ENCODE assay signal across 30 cellular contexts in the genomic region with DNA sequence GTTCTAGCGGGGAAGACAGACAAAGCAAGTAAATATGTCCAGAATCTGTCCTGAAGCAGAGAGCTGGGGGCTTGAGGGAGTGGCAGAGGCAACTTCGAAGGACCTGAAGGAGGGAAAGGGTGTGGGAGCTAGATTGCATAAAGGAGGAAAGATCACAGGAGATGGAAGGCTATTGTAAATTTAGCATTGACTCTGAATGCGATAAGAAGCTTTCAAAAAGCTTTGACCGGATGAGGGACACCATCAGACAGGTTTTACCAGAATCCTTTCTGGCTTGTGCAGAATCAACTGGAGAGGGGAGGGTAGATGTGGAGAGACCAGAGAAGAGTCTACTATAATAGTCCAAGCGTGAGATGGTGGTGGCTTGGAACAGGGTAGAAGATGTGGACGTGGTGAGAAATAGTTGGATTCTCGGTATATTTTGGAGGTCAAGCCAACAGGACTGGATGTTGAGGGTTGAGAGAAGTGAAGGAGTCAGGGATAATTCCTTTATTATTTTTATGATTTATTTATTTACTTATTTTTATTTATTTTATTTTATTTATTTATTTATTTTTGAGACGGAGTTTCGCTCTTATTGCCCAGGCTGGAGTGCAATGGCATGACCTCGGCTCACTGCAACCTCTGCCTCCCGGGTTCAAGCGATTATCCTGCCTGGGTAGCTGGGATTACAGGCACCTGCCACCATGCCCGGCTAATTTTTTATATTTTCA. TPM values are rescaled to one million over a fixed set of nuclear protein-coding genes. Genes with fewer than 3 reads are reported as not detected.
DNase-seq lines count a peak whose midpoint lies in the region; ATAC-seq, FAIRE-seq and TF ChIP-seq lines count a peak whose summit lies in the region.
"Had no signal": no experiment of that assay in that cellular context is flagged by ENCODE, and none has a peak within 500 bp of the region (broad histone marks: within the 10 kb centered on the region; RNA-seq: fewer than 3 reads in every experiment).

No MANE protein-coding gene starts in this region.

- peaks cover 12% of the 10 kb centered on the region for H3K27me3 Mint-ChIP-seq in neural progenitor cell (ENCODE audit: insufficient read depth, low read depth)

- no peaks in the 10 kb centered on the region for H3K9me3 ChIP-seq in HepG2 (ENCODE audit: low read length)
- no peaks in the 10 kb centered on the region for H3K9me3 ChIP-seq in right lobe of liver
- no peaks in the 10 kb centered on the region for H3K9me3 ChIP-seq in K562 (replicated peaks; ENCODE audit: control insufficient read depth, insufficient read depth, low read depth, low read length)
- no peaks in the 10 kb centered on the region for H3K9me3 ChIP-seq in neural progenitor cell (ENCODE audit: low read depth)
- no peaks in the 10 kb centered on the region for H3K9me3 ChIP-seq in upper lobe of right lung
- H3K9me3 ChIP-seq in left ventricle myocardium inferior (replicated peaks) = no peaks in the 10 kb centered on the region
- no peaks in the 10 kb centered on the region for H3K9me3 ChIP-seq in A673 (ENCODE audit: low read depth, low read length, poor library complexity, severe bottlenecking)
- H3K9me3 ChIP-seq: mucosa of descending colon, sigmoid colon had no signal

- intact Hi-C loops in HepG2 (cut with micrococcal nuclease; ENCODE audit: unreplicated experiment) = no loop called here
- intact Hi-C loops in right lobe of liver (cut with DNase I) = no loop called here
- intact Hi-C loops in K562 (cut with micrococcal nuclease) = loop anchor here (5.0 kb wide), 1 partner anchor 49 kb away; no protein-coding TSS in a partner anchor
- intact Hi-C loops in upper lobe of right lung (cut with DNase I) = no loop called here
- intact Hi-C loops in left ventricle myocardium inferior (cut with micrococcal nuclease) = no loop called here
- intact Hi-C loops in A673 (cut with micrococcal nuclease; ENCODE audit: unreplicated experiment) = no loop called here

- POLR2A ChIA-PET in HepG2 (lab: Yijun Ruan, JAX) = interaction anchor here (1.3 to 2.1 kb wide), 2 partner anchors 18 to 33 kb away, joined by 3 to 16 read pairs; no protein-coding TSS in a partner anchor
- POLR2A ChIA-PET in K562 (lab: Yijun Ruan, JAX) = interaction anchor here (0.9 to 1.0 kb wide), 3 partner anchors 15 to 43 kb away, joined by 3 to 4 read pairs (median 3); no protein-coding TSS in a partner anchor
- POLR2A ChIA-PET in A673 (lab: Charles Lee; ENCODE audit: low non-redundant PET) = no interaction called here

- DNase-seq in HepG2 (ENCODE audit: low spot score) (no peak), right lobe of liver (no peak), K562 (ENCODE audit: extremely low read depth in 1 of 4, low spot score in 3 of 4) (peak in 2 of 4 experiments; percentile 30 to 54), neural progenitor cell (ENCODE audit: low spot score) (no peak), upper lobe of right lung (no peak), COLO829 (ENCODE audit: low spot score) (no peak), left ventricle myocardium inferior (no peak), A673 (ENCODE audit: low spot score) (no peak)
- DNase-seq: activated CD4-positive, alpha-beta T cell treated with anti-CD3 and anti-CD28 coated beads, Interleukin-2, amount 10 ng/mL, durations not matched to agents 7 days and 5 days; activated CD8-positive, alpha-beta memory T cell treated with anti-CD3 and anti-CD28 coated beads, Interleukin-2, amount 10 ng/mL, durations not matched to agents 7 days and 5 days; activated naive CD4-positive, alpha-beta T cell treated with Interleukin-2 at 50 U/mL for 16 hours; activated T-cell treated with anti-CD3 and anti-CD28 coated beads, Interleukin-2, amount 50 U/mL, for 48 hours; amniotic stem cell; CD8-positive, alpha-beta memory T cell; DND-41; glutamatergic neuron; Karpas-422; mucosa of descending colon; NCI-H1436; NCI-H446; NCI-H82; nephron progenitor cell; sigmoid colon; stimulated activated naive CD8-positive, alpha-beta T cell treated with anti-CD3 and anti-CD28 coated beads, Interleukin-15, Interleukin-2, amounts not matched to agents 100 U/mL and 50 U/mL, for 24 hours had no signal

- no peak for TF ChIP-seq RAD21 in HepG2 (CRISPR knock-in tag; IDR thresholded peaks at IDR 0.05)
- no peak for TF ChIP-seq RAD21 in K562 (CRISPR knock-in tag; conservative IDR thresholded peaks at IDR 0.05 in 1 of 2, IDR thresholded peaks at IDR 0.05 in 1 of 2)

- H3K4me1 ChIP-seq in HepG2 (ENCODE audit: insufficient read depth, low read length) (peaks cover 52% of the 10 kb centered on the region), right lobe of liver (peaks cover 0 to 10% (median 4%) of the 10 kb centered on the region in 4 donors), K562 (replicated peaks in 1 of 2; ENCODE audit: control insufficient read depth in 2 of 2, insufficient read depth in 2 of 2, low read length in 2 of 2) (peaks cover 22% of the 10 kb centered on the region in 2 experiments), neural progenitor cell (no peaks in the 10 kb centered on the region), upper lobe of right lung (peaks cover 2% of the 10 kb centered on the region), left ventricle myocardium inferior (peaks cover 9% of the 10 kb centered on the region), A673 (ENCODE audit: insufficient read depth, low read length, poor library complexity, severe bottlenecking) (peaks cover 5% of the 10 kb centered on the region)
- H3K4me1 ChIP-seq: sigmoid colon had no signal

- H3K4me1 Mint-ChIP-seq in neural progenitor cell = peaks cover 4% of the 10 kb centered on the region
- H3K4me1 Mint-ChIP-seq: activated CD4-positive, alpha-beta T cell treated with anti-CD3 and anti-CD28 coated beads, Interleukin-2, amount 10 ng/mL, durations not matched to agents 7 days and 5 days; activated CD8-positive, alpha-beta memory T cell treated with anti-CD3 and anti-CD28 coated beads, Interleukin-2, amount 10 ng/mL, durations not matched to agents 7 days and 5 days; CD8-positive, alpha-beta memory T cell had no signal

- H3F3A ChIP-seq in neural progenitor cell (ENCODE audit: low read depth) = no peaks in the 10 kb centered on the region

- H3K9ac ChIP-seq in HepG2 (ENCODE audit: insufficient read depth, low read depth, low read length) = no peak overlapping the region
- H3K9ac ChIP-seq in K562 (ENCODE audit: insufficient read depth in 1 of 2, low read depth in 2 of 2, low read length in 2 of 2) = peak overlapping the region; percentile 20 to 30; a peak in 3 of 4 replicates
- no peak overlapping the region for H3K9ac ChIP-seq in neural progenitor cell

- H4K20me1 ChIP-seq in HepG2 (ENCODE audit: insufficient read depth, low read length) (no peaks in the 10 kb centered on the region), K562 (replicated peaks; ENCODE audit: control insufficient read depth, insufficient read depth, low read length) (no peaks in the 10 kb centered on the region), neural progenitor cell (ENCODE audit: low read depth) (no peaks in the 10 kb centered on the region)

- H3K36me3 Mint-ChIP-seq in neural progenitor cell = no peaks in the 10 kb centered on the region
- H3K36me3 Mint-ChIP-seq: activated CD8-positive, alpha-beta memory T cell treated with anti-CD3 and anti-CD28 coated beads, Interleukin-2, amount 10 ng/mL, durations not matched to agents 7 days and 5 days had no signal

- H3K9me3 Mint-ChIP-seq in neural progenitor cell = no peaks in the 10 kb centered on the region
- H3K9me3 Mint-ChIP-seq: activated CD4-positive, alpha-beta T cell treated with anti-CD3 and anti-CD28 coated beads, Interleukin-2, amount 10 ng/mL, durations not matched to agents 7 days and 5 days; CD8-positive, alpha-beta memory T cell; T-helper 2 cell treated with Interferon-gamma antibody and Interleukin-4, amounts not matched to agents 5 μg/mL and 100 μg/mL, for 36 hours had no signal

- no peak for TF ChIP-seq CTCF in HepG2 (CRISPR knock-in tag; IDR thresholded peaks at IDR 0.05)
- no peak for TF ChIP-seq CTCF in right lobe of liver (IDR thresholded peaks at IDR 0.05)
- TF ChIP-seq CTCF in K562 (IDR thresholded peaks at IDR 0.05 in 2 of 3, conservative IDR thresholded peaks at IDR 0.05 in 1 of 3; ENCODE audit: insufficient read depth in 2 of 3, low read depth in 1 of 3, low read length in 3 of 3) = no peak
- no peak for TF ChIP-seq CTCF in neural progenitor cell (IDR thresholded peaks at IDR 0.05)
- no peak for TF ChIP-seq CTCF in upper lobe of right lung (IDR thresholded peaks at IDR 0.05)
- TF ChIP-seq CTCF in left ventricle myocardium inferior (IDR thresholded peaks at IDR 0.05; ENCODE audit: borderline replicate concordance) = no peak
- no peak for TF ChIP-seq CTCF in A673 (conservative IDR thresholded peaks at IDR 0.05; ENCODE audit: low read depth, low read length)

- in situ Hi-C loops in HepG2 (cut with HindIII; ENCODE audit: extremely low pct_ligation_motif_present, low pct_unique_long_range_greater_than_20kb) = no loop called here
- in situ Hi-C loops in K562 (cut with MboI) = no loop called here

- no peak for TF ChIP-seq EP300 in HepG2 (IDR thresholded peaks at IDR 0.05; ENCODE audit: low read depth in 2 of 2, low read length in 2 of 2)
- TF ChIP-seq EP300 in HepG2 (CRISPR knock-in tag; IDR thresholded peaks at IDR 0.05; ENCODE audit: borderline replicate concordance) = no peak
- TF ChIP-seq EP300 in K562 (IDR thresholded peaks at IDR 0.05; ENCODE audit: low read length) = no peak

- H3K36me3 ChIP-seq in HepG2 (replicated peaks in 1 of 2; ENCODE audit: control insufficient read depth in 1 of 2, insufficient read depth in 2 of 2, low read length in 2 of 2) (no peaks in the 10 kb centered on the region), right lobe of liver (no peaks in the 10 kb centered on the region), K562 (ENCODE audit: control insufficient read depth, insufficient read depth, low read length) (no peaks in the 10 kb centered on the region), neural progenitor cell (no peaks in the 10 kb centered on the region), upper lobe of right lung (no peaks in the 10 kb centered on the region), left ventricle myocardium inferior (no peaks in the 10 kb centered on the region), A673 (ENCODE audit: insufficient read depth, low read length, poor library complexity, severe bottlenecking) (no peaks in the 10 kb centered on the region)
- H3K36me3 ChIP-seq: sigmoid colon had no signal

- H3K4me3 ChIP-seq in HepG2 (replicated peaks in 1 of 3; ENCODE audit: insufficient read depth in 1 of 3, low read depth in 2 of 3, low read length in 3 of 3) = peak overlapping the region in 1 of 3 experiments; percentile 47; a peak in 1 of 6 replicates
- H3K4me3 ChIP-seq in right lobe of liver = no peak overlapping the region
- no peak overlapping the region for H3K4me3 ChIP-seq in K562
- H3K4me3 ChIP-seq in neural progenitor cell = no peak overlapping the region
- no peak overlapping the region for H3K4me3 ChIP-seq in upper lobe of right lung
- no peak overlapping the region for H3K4me3 ChIP-seq in left ventricle myocardium inferior
- no peak overlapping the region for H3K4me3 ChIP-seq in A673 (ENCODE audit: low read depth, low read length, poor library complexity, severe bottlenecking)
- H3K4me3 ChIP-seq: mucosa of descending colon, sigmoid colon had no signal

- no peaks in the 10 kb centered on the region for H3K9me1 ChIP-seq in K562 (ENCODE audit: control insufficient read depth, insufficient read depth, low read length)

- BruUV-seq in HepG2 (replicated peaks; lab: Mats Ljungman, UMichigan) (no TSS peak), K562 (replicated peaks; lab: Mats Ljungman, UMichigan) (no TSS peak), A673 (replicated peaks; lab: Mats Ljungman, UMichigan) (no TSS peak)

- H3K4me3 Mint-ChIP-seq in neural progenitor cell = no peak overlapping the region
- H3K4me3 Mint-ChIP-seq: activated CD4-positive, alpha-beta T cell treated with anti-CD3 and anti-CD28 coated beads, Interleukin-2, amount 10 ng/mL, durations not matched to agents 7 days and 5 days; activated CD8-positive, alpha-beta memory T cell treated with anti-CD3 and anti-CD28 coated beads, Interleukin-2, amount 10 ng/mL, durations not matched to agents 7 days and 5 days; CD8-positive, alpha-beta memory T cell; nephron progenitor cell; T-helper 2 cell treated with Interferon-gamma antibody and Interleukin-4, amounts not matched to agents 5 μg/mL and 100 μg/mL, for 36 hours had no signal

- peak overlapping the region; percentile 75 for H3K4me2 ChIP-seq in HepG2 (ENCODE audit: low read depth, low read length)
- H3K4me2 ChIP-seq in K562 (ENCODE audit: insufficient read depth, low read length) = peak overlapping the region; percentile 50
- no peak overlapping the region for H3K4me2 ChIP-seq in neural progenitor cell

- WGBS in HepG2 (ENCODE audit: low lambda C conversion rate) = 60% methylated on average over 13 of the region's 13 CpGs
- 87% methylated on average over 12 of the region's 13 CpGs for WGBS in right lobe of liver (ENCODE audit: insufficient coverage, low coverage, low lambda C conversion rate, missing lambda C conversion rate)
- WGBS in K562 (ENCODE audit: insufficient coverage, low coverage, missing lambda C conversion rate) = 54% methylated on average over 13 of the region's 13 CpGs

- CTCF ChIA-PET in HepG2 (lab: Yijun Ruan, JAX; ENCODE audit: low intra/inter-chr PET ratio, low total read pairs) (interaction anchor here (0.7 kb wide), 1 partner anchor 76 kb away, joined by 3 read pairs; no protein-coding TSS in a partner anchor), K562 (lab: Yijun Ruan, JAX; ENCODE audit: low intra/inter-chr PET ratio) (no interaction called here), A673 (lab: Charles Lee) (interaction anchor here (0.8 kb wide), 1 partner anchor 85 kb away, joined by 3 read pairs; no protein-coding TSS in a partner anchor)

- peak; percentile 14; the same call in 2 of the 3 replicates for ATAC-seq in HepG2
- no peak for ATAC-seq in right lobe of liver
- peak; percentile 60 for ATAC-seq in K562
- ATAC-seq in upper lobe of right lung = peak; percentile 6
- ATAC-seq: activated CD8-positive, alpha-beta memory T cell treated with anti-CD3 and anti-CD28 coated beads, Interleukin-2, amount 10 ng/mL, durations not matched to agents 7 days and 5 days; HCT116; mucosa of descending colon; stimulated activated naive CD8-positive, alpha-beta T cell treated with anti-CD3 and anti-CD28 coated beads, Interleukin-15, Interleukin-2, amounts not matched to agents 100 U/mL and 50 U/mL, for 24 hours had no signal

- H3K27ac Mint-ChIP-seq in neural progenitor cell = peak overlapping the region; percentile 12
- H3K27ac Mint-ChIP-seq: activated CD4-positive, alpha-beta T cell treated with anti-CD3 and anti-CD28 coated beads, Interleukin-2, amount 10 ng/mL, durations not matched to agents 7 days and 5 days; activated CD8-positive, alpha-beta memory T cell treated with anti-CD3 and anti-CD28 coated beads, Interleukin-2, amount 10 ng/mL, durations not matched to agents 7 days and 5 days; progenitor cell of endocrine pancreas; T-helper 2 cell treated with Interferon-gamma antibody and Interleukin-4, amounts not matched to agents 5 μg/mL and 100 μg/mL, for 36 hours had no signal

- no peaks in the 10 kb centered on the region for H3K79me2 ChIP-seq in HepG2 (ENCODE audit: insufficient read depth, low read length)
- H3K79me2 ChIP-seq in K562 (ENCODE audit: control insufficient read depth, insufficient read depth, low read length) = no peaks in the 10 kb centered on the region
- no peaks in the 10 kb centered on the region for H3K79me2 ChIP-seq in neural progenitor cell (ENCODE audit: low read depth)

- H3K27ac ChIP-seq in HepG2 (ENCODE audit: extremely low read length, insufficient read depth, low read length) (no peak overlapping the region), right lobe of liver (peak overlapping the region in 1 of 3 donors; percentile 47), K562 (ENCODE audit: extremely low read depth, low read depth, low read length) (peak overlapping the region; percentile 48; the same call in 2 of the 3 replicates), neural progenitor cell (no peak overlapping the region), upper lobe of right lung (peak overlapping the region; percentile 6), left ventricle myocardium inferior (replicated peaks) (no peak overlapping the region), A673 (ENCODE audit: low read depth, low read length, poor library complexity, severe bottlenecking) (no peak overlapping the region)
- H3K27ac ChIP-seq: sigmoid colon had no signal

- H2AFZ ChIP-seq in HepG2 (ENCODE audit: low read length) = peak overlapping the region; percentile 47
- H2AFZ ChIP-seq in K562 (ENCODE audit: low read depth, low read length) = peak overlapping the region; percentile 85
- H2AFZ ChIP-seq in neural progenitor cell (replicated peaks) = no peak overlapping the region

- no peak for TF ChIP-seq POLR2A in HepG2 (IDR thresholded peaks at IDR 0.05; ENCODE audit: insufficient read depth in 1 of 2, low read depth in 2 of 2, low read length in 2 of 2)
- no peak for TF ChIP-seq POLR2A in right lobe of liver (IDR thresholded peaks at IDR 0.05)
- TF ChIP-seq POLR2A in K562 (conservative IDR thresholded peaks at IDR 0.05) = no peak

- H3K27me3 ChIP-seq in HepG2 (ENCODE audit: control insufficient read depth in 1 of 2, insufficient read depth in 2 of 2, low read length in 2 of 2) (peaks cover 0 to 2% of the 10 kb centered on the region in 2 experiments; a peak in 1 of 5 replicates), right lobe of liver (no peaks in the 10 kb centered on the region), K562 (ENCODE audit: control insufficient read depth in 2 of 2, insufficient read depth in 2 of 2, low read length in 2 of 2) (no peaks in the 10 kb centered on the region), neural progenitor cell (no peaks in the 10 kb centered on the region), upper lobe of right lung (peaks cover 7% of the 10 kb centered on the region), left ventricle myocardium inferior (ENCODE audit: low read depth) (peaks cover 4% of the 10 kb centered on the region), A673 (replicated peaks; ENCODE audit: insufficient read depth, low read depth, low read length, poor library complexity) (no peaks in the 10 kb centered on the region)
- H3K27me3 ChIP-seq: sigmoid colon had no signal

- FAIRE-seq in HepG2 (lab: Jason Lieb, UNC) = no peak
- peak; percentile 42 for FAIRE-seq in K562 (lab: Jason Lieb, UNC)
- FAIRE-seq: endothelial cell of umbilical vein, keratinocyte had no signal

RNA-seq across cellular contexts. Expression of a gene that starts 19.9 kb away (rescaled TPM):
- not detected in 2 replicates for total RNA-seq in HepG2 (2016; rRNA removed; fragmentation: Illumina TruSeq; extraction: Trizol)
- total RNA-seq in HepG2 (2016; cell fraction: cytosol; rRNA removed; fragmentation: Illumina TruSeq; extraction: Trizol; ENCODE audit: low read depth) = not detected in 2 replicates
- not detected in 2 replicates for total RNA-seq in HepG2 (2016; cell fraction: insoluble cytoplasmic fraction; rRNA removed; fragmentation: Illumina TruSeq; extraction: Trizol)
- not detected in 2 replicates for total RNA-seq in HepG2 (2016; cell fraction: membrane; rRNA removed; fragmentation: Illumina TruSeq; extraction: Trizol)
- not detected in 2 replicates for total RNA-seq in HepG2 (2016; cell fraction: nucleus; rRNA removed; fragmentation: Illumina TruSeq; extraction: Trizol)
- 0.18 and 0.26 TPM in 2 replicates for polyA plus RNA-seq in HepG2 (2011; rRNA removed)
- 0.05 TPM in 2 replicates for polyA plus RNA-seq in HepG2 (2011; cell fraction: cytosol; rRNA removed)
- polyA plus RNA-seq in HepG2 (2011; cell fraction: nucleus; rRNA removed) = 1.9 and 2.1 TPM in 2 replicates
- 0.11 and 0.36 TPM in 2 replicates for polyA plus RNA-seq in HepG2 (2012)
- not detected in 2 replicates for polyA plus RNA-seq in HepG2 (2016; cell fraction: cytosol; fragmentation: Illumina TruSeq; extraction: Trizol; ENCODE audit: low read depth)
- not detected in 2 replicates for polyA plus RNA-seq in HepG2 (2016; cell fraction: insoluble cytoplasmic fraction; fragmentation: Illumina TruSeq; extraction: Trizol; ENCODE audit: low read depth)
- polyA plus RNA-seq in HepG2 (2016; cell fraction: membrane; fragmentation: Illumina TruSeq; extraction: Trizol; ENCODE audit: low read depth) = not detected in 2 replicates
- 0.13 TPM in 1 of 2 replicates, not detected in the other for polyA plus RNA-seq in HepG2 (2016; cell fraction: nucleus; fragmentation: Illumina TruSeq; extraction: Trizol; ENCODE audit: insufficient read depth, low read depth)
- 0.42 TPM in 1 of 2 replicates, not detected in the other for polyA minus RNA-seq in HepG2 (2011; rRNA and poly(A)+ RNA removed; ENCODE audit: low replicate concordance)
- polyA minus RNA-seq in HepG2 (2011; cell fraction: cytosol; rRNA and poly(A)+ RNA removed) = not detected in 2 replicates
- polyA minus RNA-seq in HepG2 (2011; cell fraction: nucleus; rRNA and poly(A)+ RNA removed) = 0.37 and 0.52 TPM in 2 replicates
- total RNA-seq in right lobe of liver = 10 to 100 TPM in 2 of 6 experiments, 1 to 10 TPM in 4; 4.8 to 13.8 (median 8.9) TPM
- 220 and 451 TPM in 2 replicates for total RNA-seq in K562 (2011; cell fraction: chromatin; rRNA removed; ENCODE audit: low replicate concordance)
- total RNA-seq in K562 (2011; cell fraction: nucleolus; rRNA removed) = 258 and 278 TPM in 2 replicates
- total RNA-seq in K562 (2011; cell fraction: nucleoplasm; rRNA removed) = 187 and 217 TPM in 2 replicates
- total RNA-seq in K562 (2014; rRNA removed) = 22.3 and 28.3 TPM in 2 replicates
- 9.2 and 15.5 TPM in 2 replicates for total RNA-seq in K562 (2014; rRNA removed; fragmentation: Illumina TruSeq; extraction: Trizol)
- 12.8 and 13.3 TPM in 2 replicates for total RNA-seq in K562 (2015; rRNA removed; fragmentation: Illumina TruSeq; extraction: Trizol)
- 43.3 and 46.1 TPM in 2 replicates for total RNA-seq in K562 (2021)
- polyA plus RNA-seq in K562 (2011; rRNA removed) = 48.8 and 65.1 TPM in 2 replicates
- polyA plus RNA-seq in K562 (2011; cell fraction: cytosol; rRNA removed) = 23.4 and 24.4 TPM in 2 replicates
- polyA plus RNA-seq in K562 (2011; cell fraction: nucleus; rRNA removed) = 468 and 642 TPM in 2 replicates
- polyA plus RNA-seq in K562 (2012) = 23.3 and 29.2 TPM in 2 replicates
- 21.4 and 23.4 TPM in 2 replicates for polyA plus RNA-seq in K562 (2014; fragmentation: Illumina TruSeq; extraction: Trizol)
- polyA plus RNA-seq in K562 (2014; fragmentation: Nextera tagmentation; extraction: Ambion mirVana) = 1 to 10 TPM; 3.3 to 3.8 TPM
- 62.7 and 66.4 TPM in 2 replicates for polyA plus RNA-seq in K562 (2014; rRNA removed)
- 12.5 and 15.4 TPM in 2 replicates for polyA minus RNA-seq in K562 (2011; rRNA and poly(A)+ RNA removed)
- 15.8 and 20.2 TPM in 2 replicates for polyA minus RNA-seq in K562 (2011; cell fraction: cytosol; rRNA and poly(A)+ RNA removed)
- 65.3 and 73.8 TPM in 2 replicates for polyA minus RNA-seq in K562 (2011; cell fraction: nucleus; rRNA and poly(A)+ RNA removed)
- 1.2 and 3.7 TPM in 2 replicates for total RNA-seq in neural progenitor cell (ENCODE audit: low replicate concordance)
- 6.8 TPM for total RNA-seq in upper lobe of right lung
- total RNA-seq in left ventricle myocardium inferior = 6.5 TPM
- 19.1 and 21.6 TPM in 2 replicates for total RNA-seq in A673 (2021)
- total RNA-seq: A172; activated CD4-positive, alpha-beta T cell treated with anti-CD3 and anti-CD28 coated beads, Interleukin-2, amount 10 ng/mL, durations not matched to agents 7 days and 5 days; activated CD8-positive, alpha-beta memory T cell treated with anti-CD3 and anti-CD28 coated beads, Interleukin-2, amount 10 ng/mL, durations not matched to agents 7 days and 5 days; CD8-positive, alpha-beta memory T cell; endothelial cell of umbilical vein had no signal
- polyA plus RNA-seq: endothelial cell of umbilical vein had no signal

RNA-seq across cellular contexts. Expression of a gene that starts 20.1 kb away (rescaled TPM):
- 22.2 and 26.6 TPM in 2 replicates for total RNA-seq in HepG2 (2016; rRNA removed; fragmentation: Illumina TruSeq; extraction: Trizol)
- 1.9 TPM in 2 replicates for total RNA-seq in HepG2 (2016; cell fraction: cytosol; rRNA removed; fragmentation: Illumina TruSeq; extraction: Trizol; ENCODE audit: low read depth)
- 21.4 and 26.1 TPM in 2 replicates for total RNA-seq in HepG2 (2016; cell fraction: insoluble cytoplasmic fraction; rRNA removed; fragmentation: Illumina TruSeq; extraction: Trizol)
- total RNA-seq in HepG2 (2016; cell fraction: membrane; rRNA removed; fragmentation: Illumina TruSeq; extraction: Trizol) = 10.5 and 11.8 TPM in 2 replicates
- total RNA-seq in HepG2 (2016; cell fraction: nucleus; rRNA removed; fragmentation: Illumina TruSeq; extraction: Trizol) = 12.5 and 14.9 TPM in 2 replicates
- 6.0 and 6.9 TPM in 2 replicates for polyA plus RNA-seq in HepG2 (2011; rRNA removed)
- polyA plus RNA-seq in HepG2 (2011; cell fraction: cytosol; rRNA removed) = 2.8 and 4.1 TPM in 2 replicates
- 2.6 and 3.1 TPM in 2 replicates for polyA plus RNA-seq in HepG2 (2011; cell fraction: nucleus; rRNA removed)
- polyA plus RNA-seq in HepG2 (2012) = 4.6 and 4.9 TPM in 2 replicates
- 0.35 and 0.57 TPM in 2 replicates for polyA plus RNA-seq in HepG2 (2016; cell fraction: cytosol; fragmentation: Illumina TruSeq; extraction: Trizol; ENCODE audit: low read depth)
- polyA plus RNA-seq in HepG2 (2016; cell fraction: insoluble cytoplasmic fraction; fragmentation: Illumina TruSeq; extraction: Trizol; ENCODE audit: low read depth) = 8.8 and 9.1 TPM in 2 replicates
- 2.6 and 2.7 TPM in 2 replicates for polyA plus RNA-seq in HepG2 (2016; cell fraction: membrane; fragmentation: Illumina TruSeq; extraction: Trizol; ENCODE audit: low read depth)
- polyA plus RNA-seq in HepG2 (2016; cell fraction: nucleus; fragmentation: Illumina TruSeq; extraction: Trizol; ENCODE audit: insufficient read depth, low read depth) = 13.0 and 13.3 TPM in 2 replicates
- 3.1 and 8.3 TPM in 2 replicates for polyA minus RNA-seq in HepG2 (2011; rRNA and poly(A)+ RNA removed; ENCODE audit: low replicate concordance)
- 22.0 and 24.4 TPM in 2 replicates for polyA minus RNA-seq in HepG2 (2011; cell fraction: cytosol; rRNA and poly(A)+ RNA removed)
- 10.6 and 14.4 TPM in 2 replicates for polyA minus RNA-seq in HepG2 (2011; cell fraction: nucleus; rRNA and poly(A)+ RNA removed)
- total RNA-seq in right lobe of liver = 10 to 100 TPM in 2 of 6 experiments, 1 to 10 TPM in 4; 6.6 to 11.1 (median 8.5) TPM
- 9.8 and 24.9 TPM in 2 replicates for total RNA-seq in K562 (2011; cell fraction: chromatin; rRNA removed; ENCODE audit: low replicate concordance)
- 5.3 and 6.2 TPM in 2 replicates for total RNA-seq in K562 (2011; cell fraction: nucleolus; rRNA removed)
- total RNA-seq in K562 (2011; cell fraction: nucleoplasm; rRNA removed) = 12.7 and 15.3 TPM in 2 replicates
- 5.5 and 5.9 TPM in 2 replicates for total RNA-seq in K562 (2014; rRNA removed)
- 10.4 and 12.7 TPM in 2 replicates for total RNA-seq in K562 (2014; rRNA removed; fragmentation: Illumina TruSeq; extraction: Trizol)
- 9.0 and 9.8 TPM in 2 replicates for total RNA-seq in K562 (2015; rRNA removed; fragmentation: Illumina TruSeq; extraction: Trizol)
- 12.0 and 12.3 TPM in 2 replicates for total RNA-seq in K562 (2021)
- polyA plus RNA-seq in K562 (2011; rRNA removed) = 4.5 and 5.3 TPM in 2 replicates
- 1.5 and 2.7 TPM in 2 replicates for polyA plus RNA-seq in K562 (2011; cell fraction: cytosol; rRNA removed)
- 1.9 and 2.6 TPM in 2 replicates for polyA plus RNA-seq in K562 (2011; cell fraction: nucleus; rRNA removed)
- polyA plus RNA-seq in K562 (2012) = 0.96 and 1.2 TPM in 2 replicates
- polyA plus RNA-seq in K562 (2014; fragmentation: Illumina TruSeq; extraction: Trizol) = 1.7 and 2.5 TPM in 2 replicates
- 1 to 10 TPM; 2.7 to 7.4 TPM for polyA plus RNA-seq in K562 (2014; fragmentation: Nextera tagmentation; extraction: Ambion mirVana)
- 2.5 and 2.6 TPM in 2 replicates for polyA plus RNA-seq in K562 (2014; rRNA removed)
- 10.1 and 10.3 TPM in 2 replicates for polyA minus RNA-seq in K562 (2011; rRNA and poly(A)+ RNA removed)
- polyA minus RNA-seq in K562 (2011; cell fraction: cytosol; rRNA and poly(A)+ RNA removed) = 5.6 and 5.7 TPM in 2 replicates
- 2.2 and 3.1 TPM in 2 replicates for polyA minus RNA-seq in K562 (2011; cell fraction: nucleus; rRNA and poly(A)+ RNA removed)
- total RNA-seq in neural progenitor cell (ENCODE audit: low replicate concordance) = 31.0 and 45.7 TPM in 2 replicates
- 43.2 TPM for total RNA-seq in upper lobe of right lung
- 3.4 TPM for total RNA-seq in left ventricle myocardium inferior
- total RNA-seq in A673 (2021) = 24.7 and 28.1 TPM in 2 replicates
- total RNA-seq: endothelial cell of umbilical vein had no signal

Comparison
In these comparisons a context has a peak if more than half of its experiments do, and no peak if none do; other contexts are left out.
1. ATAC-seq: peak in HepG2 (single experiment), K562 (single experiment) and upper lobe of right lung (single experiment); none in right lobe of liver (0 of 4).
2. H3K27ac ChIP-seq: peak in K562 (single experiment) and upper lobe of right lung (single experiment); none in HepG2 (single experiment), neural progenitor cell (single experiment), left ventricle myocardium inferior (single experiment) and A673 (single experiment).
3. H3K9ac ChIP-seq: peak in K562 (2 of 2); none in HepG2 (single experiment) and neural progenitor cell (single experiment).